In the genomic region with DNA sequence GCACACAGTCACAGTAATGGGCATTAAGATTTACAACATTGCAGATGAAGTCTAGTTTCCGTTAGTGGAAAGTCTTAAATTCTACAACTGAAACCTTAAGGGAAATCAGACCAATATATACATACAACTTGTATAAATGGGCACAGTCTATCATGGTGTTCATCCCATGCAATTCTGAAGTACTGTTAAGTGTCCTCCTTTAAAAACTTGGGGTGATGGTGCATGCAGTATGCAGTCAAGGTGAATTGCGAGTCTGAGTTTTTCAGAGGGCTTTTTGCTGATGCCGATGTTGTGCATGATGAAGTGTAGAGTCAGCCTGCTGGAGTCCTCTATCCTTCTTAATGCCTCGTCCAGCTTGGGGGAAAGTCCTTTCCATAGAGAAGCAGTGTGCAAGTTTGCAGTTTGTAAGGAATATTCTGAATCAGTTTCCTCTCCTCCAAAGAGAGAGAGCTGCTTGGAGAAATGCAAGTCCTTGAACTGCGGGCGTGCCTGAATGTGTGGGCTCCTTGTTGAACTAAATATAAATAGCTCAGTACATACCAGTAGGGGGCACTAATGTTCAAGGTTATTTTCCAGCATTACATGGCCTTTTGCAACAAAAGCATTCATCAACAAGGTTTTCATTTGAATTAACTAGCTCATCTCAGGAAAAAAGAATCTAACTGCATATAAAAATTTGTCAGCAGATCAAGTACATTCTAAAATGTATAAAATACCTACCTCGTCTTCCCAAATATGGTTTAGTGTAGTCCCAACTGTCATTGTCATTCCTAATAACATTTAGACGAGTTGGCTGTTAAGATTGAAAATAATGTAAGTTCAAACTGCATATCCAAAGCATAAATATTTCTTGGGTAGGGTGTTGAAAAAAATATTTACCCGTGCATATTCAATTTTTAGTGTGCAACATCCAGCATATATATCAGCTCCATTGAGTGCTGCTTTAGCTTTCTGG, we compare ENCODE assay signal across 8 cellular contexts. TPM values are rescaled to one million over a fixed set of nuclear protein-coding genes. Genes with fewer than 3 reads are reported as not detected.
DNase-seq lines count a peak whose midpoint lies in the region; ATAC-seq and TF ChIP-seq lines count a peak whose summit lies in the region.

No MANE protein-coding gene starts in this region.

- no peaks in the 10 kb centered on the region for H3K27me3 ChIP-seq in Karpas-422 (ENCODE audit: low read length)
- H3K27me3 ChIP-seq in gastrocnemius medialis = no peaks in the 10 kb centered on the region

- peaks cover 79% of the 10 kb centered on the region for H3K79me2 ChIP-seq in Karpas-422 (ENCODE audit: low read length)

- H3K4me3 ChIP-seq in Karpas-422 (ENCODE audit: low read length) (no peak overlapping the region), gastrocnemius medialis (no peak overlapping the region)

- in situ Hi-C loops in gastrocnemius medialis (cut with MboI; ENCODE audit: low sequenced_read_pairs in 4 of 4) = loop anchor here in 2 of 4 donors (5.0 to 10.0 kb wide), 2 partner anchors 153 to 161 kb away; no protein-coding TSS in a partner anchor

- H3K36me3 ChIP-seq in Karpas-422 (ENCODE audit: insufficient read depth, low read length) (peaks cover 69% of the 10 kb centered on the region), gastrocnemius medialis (peaks cover 0 to 35% of the 10 kb centered on the region in 2 donors)

- TF ChIP-seq POLR2A in gastrocnemius medialis (IDR thresholded peaks at IDR 0.05) = no peak

- intact Hi-C loops in gastrocnemius medialis (cut with DNase I; ENCODE audit: low total_unique reads) = loop anchor here (2.0 to 5.0 kb wide), 2 partner anchors 86 to 159 kb away; partner anchors contain the start of gene GALM

- peak; percentile 45 for DNase-seq in activated gamma-delta T cell treated with Interleukin-2 at 50 U/mL for 16 hours
- DNase-seq in activated gamma-delta T cell (lab: John Stamatoyannopoulos, UW) = no peak
- peak; percentile 93 for DNase-seq in Karpas-422
- peak; percentile 85 for DNase-seq in OCI-M1 (lab: John Stamatoyannopoulos, UW)
- peak; percentile 83 for DNase-seq in astrocyte of the hippocampus (ENCODE audit: low read depth, low spot score)
- DNase-seq in hippocampal formation (lab: John Stamatoyannopoulos, UW) = peak; percentile 28 to 88
- DNase-seq in gastrocnemius medialis = no peak
- DNase-seq in HuH-7 (ENCODE audit: low spot score) = no peak

- H3K4me1 ChIP-seq in Karpas-422 (ENCODE audit: low read length) = peaks cover 21% of the 10 kb centered on the region
- H3K4me1 ChIP-seq in gastrocnemius medialis = peaks cover 2 to 17% of the 10 kb centered on the region in 2 donors

- TF ChIP-seq CTCF in gastrocnemius medialis (IDR thresholded peaks at IDR 0.05 in 4 of 5, conservative IDR thresholded peaks at IDR 0.05 in 1 of 5) = peak; percentile 68 to 81 (median 70)

- H4K20me1 ChIP-seq in Karpas-422 (ENCODE audit: insufficient read depth, low read depth, low read length) = no peaks in the 10 kb centered on the region

- ATAC-seq in gastrocnemius medialis = peak; percentile 76 to 88

- H2AFZ ChIP-seq in Karpas-422 (ENCODE audit: low read length) = no peak overlapping the region

- H3K4me2 ChIP-seq in Karpas-422 (ENCODE audit: low read depth, low read length, poor library complexity, severe bottlenecking) = no peak overlapping the region

- H3K9ac ChIP-seq in Karpas-422 (ENCODE audit: low read length) = no peak overlapping the region; the same call in 1 of the 2 replicates

- no peaks in the 10 kb centered on the region for H3K9me2 ChIP-seq in Karpas-422 (replicated peaks; ENCODE audit: insufficient read depth, low read length)

- H3K27ac ChIP-seq in Karpas-422 (ENCODE audit: low read length) = peak overlapping the region; percentile 49
- peak overlapping the region in 1 of 4 donors; percentile 2 for H3K27ac ChIP-seq in gastrocnemius medialis

- H3K9me3 ChIP-seq in Karpas-422 (ENCODE audit: low read length) = no peaks in the 10 kb centered on the region
- no peaks in the 10 kb centered on the region for H3K9me3 ChIP-seq in gastrocnemius medialis

RNA-seq across cellular contexts. Expression of gene HNRNPLL, which starts 21.3 kb away (rescaled TPM):
- 58.3 and 131 TPM in 2 replicates for total RNA-seq in Karpas-422 (2014; rRNA removed; shearing (Covaris generic); ENCODE audit: low replicate concordance)
- 10 to 100 TPM; 20.0 to 42.9 (median 21.9) TPM for total RNA-seq in gastrocnemius medialis

Comparison
In these comparisons a context has a peak if more than half of its experiments do, and no peak if none do; other contexts are left out.
1. DNase-seq: peak in activated gamma-delta T cell treated with Interleukin-2 at 50 U/mL for 16 hours (single experiment), Karpas-422 (single experiment), OCI-M1 (single experiment), astrocyte of the hippocampus (single experiment) and hippocampal formation (2 of 2); none in activated gamma-delta T cell (single experiment), gastrocnemius medialis (0 of 2) and HuH-7 (single experiment).